Comparison of ENCODE assay signal across 8 cellular contexts in genomic region chr4:52862605-52863236, GRCh38. TPM values are rescaled to one million over a fixed set of nuclear protein-coding genes. Genes with fewer than 3 reads are reported as not detected.
DNase-seq lines count a peak whose midpoint lies in the region; ATAC-seq and TF ChIP-seq lines count a peak whose summit lies in the region.

No MANE protein-coding gene starts in this region.

- no peaks in the 10 kb centered on the region for H3K36me3 ChIP-seq in SK-N-MC (ENCODE audit: insufficient read depth, low read length)
- no peaks in the 10 kb centered on the region for H3K36me3 ChIP-seq in gastroesophageal sphincter
- H3K36me3 ChIP-seq in gastrocnemius medialis: no peaks in the 10 kb centered on the region

- H3K27me3 ChIP-seq in gastroesophageal sphincter: peaks cover 13% of the 10 kb centered on the region
- H3K27me3 ChIP-seq in gastrocnemius medialis: no peaks in the 10 kb centered on the region

- intact Hi-C loops in gastrocnemius medialis (cut with DNase I; ENCODE audit: low total_unique reads) (loop anchor here (5.0 kb wide), 4 partner anchors 35 to 315 kb away; partner anchors contain the start of gene USP46), posterior cingulate gyrus (cut with DNase I) (loop anchor here (10.0 kb wide), 1 partner anchor 102 kb away; no protein-coding TSS in a partner anchor)

- no CpG with 5 or more reads among the region's 28 CpGs for WGBS in gastroesophageal sphincter (ENCODE audit: low coverage in 1 of 2), 2 donors

- H3K4me3 ChIP-seq in SK-N-MC (peak overlapping the region; percentile 80), gastroesophageal sphincter (peak overlapping the region; percentile 41 to 67), gastrocnemius medialis (peak overlapping the region; percentile 63 to 80 (median 72))

- TF ChIP-seq CTCF in gastroesophageal sphincter (IDR thresholded peaks at IDR 0.05): no peak
- TF ChIP-seq CTCF in gastrocnemius medialis (IDR thresholded peaks at IDR 0.05 in 4 of 5, conservative IDR thresholded peaks at IDR 0.05 in 1 of 5): no peak

- in situ Hi-C loops in gastrocnemius medialis (cut with MboI; ENCODE audit: low sequenced_read_pairs in 4 of 4): loop anchor here in 1 of 4 donors (25.0 kb wide), 1 partner anchor 525 kb away; the partner anchor contains the start of gene FIP1L1

- no peak for DNase-seq in SK-N-MC (ENCODE audit: low read depth, low spot score)
- no peak for DNase-seq in gastrocnemius medialis
- DNase-seq in NCI-H1092 (lab: John Stamatoyannopoulos, UW): no peak
- DNase-seq in retina: no peak
- DNase-seq in posterior cingulate gyrus: no peak

- peak overlapping the region; percentile 43 for H3K9ac ChIP-seq in SK-N-MC (ENCODE audit: insufficient read length)

- H3K27ac ChIP-seq in SK-N-MC: no peak overlapping the region
- H3K27ac ChIP-seq in gastroesophageal sphincter: peak overlapping the region in 2 of 4 donors; percentile 69 to 75
- H3K27ac ChIP-seq in gastrocnemius medialis: no peak overlapping the region

- TF ChIP-seq POLR2A in gastroesophageal sphincter (IDR thresholded peaks at IDR 0.05) (no peak), gastrocnemius medialis (IDR thresholded peaks at IDR 0.05) (no peak)

- H3K9me3 ChIP-seq in SK-N-MC (ENCODE audit: low read depth, low read length) (no peaks in the 10 kb centered on the region), gastroesophageal sphincter (peaks cover 0 to 9% (median 0%) of the 10 kb centered on the region in 3 donors), gastrocnemius medialis (no peaks in the 10 kb centered on the region)

- H3K4me1 ChIP-seq in gastroesophageal sphincter: peaks cover 0 to 32% (median 0%) of the 10 kb centered on the region in 3 donors
- peaks cover 4 to 10% of the 10 kb centered on the region in 2 donors for H3K4me1 ChIP-seq in gastrocnemius medialis

- ATAC-seq in GM21717 (IDR thresholded peaks at IDR 0.05; ENCODE audit: unreplicated experiment) (peak; percentile 3), gastroesophageal sphincter (no peak), gastrocnemius medialis (no peak), HG03469 (IDR thresholded peaks at IDR 0.05; ENCODE audit: unreplicated experiment) (no peak)

- no peak for TF ChIP-seq EP300 in gastroesophageal sphincter (IDR thresholded peaks at IDR 0.05)

RNA-seq across cellular contexts. Expression of gene RASL11B, which starts 0.6 kb away (rescaled TPM):
- total RNA-seq in gastroesophageal sphincter (1 to 10 TPM in 3 of 4 donors, under 1 TPM in 1; 0.62 to 8.8 (median 2.6) TPM), gastrocnemius medialis (under 1 TPM in 1 of 4 donors, not detected in 3; 0.18 TPM)
